In genomic region chr22:35138521-35138920, GRCh38 we compare ENCODE assay signal across 29 cellular contexts.
"Had no signal": no experiment of that assay in that cellular context is flagged by ENCODE, and none has a peak within 500 bp of the region (broad histone marks: within the 10 kb centered on the region; RNA-seq: fewer than 3 reads in every experiment).

No MANE protein-coding gene starts in this region.

- ATAC-seq: activated CD4-positive, alpha-beta T cell treated with anti-CD3 and anti-CD28 coated beads for 36 hours; activated CD8-positive, alpha-beta memory T cell treated with anti-CD3 and anti-CD28 coated beads, Interleukin-2, amount 10 ng/mL, durations not matched to agents 7 days and 5 days; activated CD8-positive, alpha-beta T cell treated with anti-CD3 and anti-CD28 coated beads, Interleukin-2, amount 10 ng/mL, durations not matched to agents 7 days and 5 days; activated naive CD4-positive, alpha-beta T cell treated with anti-CD3 and anti-CD28 coated beads, Interleukin-2, amount 50 U/mL, for 72 hours; activated T-cell treated with anti-CD3 and anti-CD28 coated beads, Interleukin-2, amount 50 U/mL, for 72 hours; effector memory CD8-positive, alpha-beta T cell; foreskin keratinocyte; gastrocnemius medialis; heart left ventricle; T-cell; T-helper 17 cell had no signal

- H3K4me1 ChIP-seq: ascending aorta, breast epithelium, esophagus muscularis mucosa, foreskin keratinocyte, gastrocnemius medialis had no signal

- H3K27me3 ChIP-seq: ascending aorta had no signal

- H3K9me3 ChIP-seq: ascending aorta, breast epithelium, esophagus muscularis mucosa, gastrocnemius medialis, heart left ventricle had no signal

- H3K36me3 ChIP-seq: ascending aorta, breast epithelium, esophagus muscularis mucosa, gastrocnemius medialis, heart left ventricle had no signal

- H3K27ac ChIP-seq: ascending aorta, breast epithelium, esophagus muscularis mucosa, foreskin keratinocyte, gastrocnemius medialis, heart left ventricle had no signal

- DNase-seq: activated CD4-positive, alpha-beta memory T cell treated with anti-CD3 and anti-CD28 coated beads for 36 hours; activated CD4-positive, alpha-beta T cell treated with anti-CD3 and anti-CD28 coated beads for 36 hours; activated CD4-positive, alpha-beta T cell treated with anti-CD3 and anti-CD28 coated beads, Interleukin-2, amount 10 ng/mL, durations not matched to agents 24 days and 14 days; activated CD4-positive, CD25-positive, alpha-beta regulatory T cell; activated CD4-positive, CD25-positive, alpha-beta regulatory T cell treated with anti-CD3 and anti-CD28 coated beads, Interleukin-2, amount 50 U/mL, for 72 hours; activated CD8-positive, alpha-beta memory T cell treated with anti-CD3 and anti-CD28 coated beads, Interleukin-2, amount 10 ng/mL, durations not matched to agents 7 days and 5 days; activated CD8-positive, alpha-beta memory T cell treated with anti-CD3 and anti-CD28 coated beads, Interleukin-2, amount 50 U/mL, for 4 hours; activated CD8-positive, alpha-beta T cell treated with anti-CD3 and anti-CD28 coated beads, Interleukin-2, amount 10 ng/mL, durations not matched to agents 7 days and 5 days; activated gamma-delta T cell; activated naive CD4-positive, alpha-beta T cell; activated naive CD4-positive, alpha-beta T cell treated with anti-CD3 and anti-CD28 coated beads, Interleukin-2, amount 10 ng/mL, durations not matched to agents 7 days and 5 days; activated naive CD8-positive, alpha-beta T cell treated with anti-CD3 and anti-CD28 coated beads, Interleukin-2, amount 10 ng/mL, durations not matched to agents 7 days and 5 days; activated T-cell treated with anti-CD3 and anti-CD28 coated beads, Interleukin-2, amount 50 U/mL, for 24 hours; activated T-cell treated with anti-CD3 and anti-CD28 coated beads, Interleukin-2, amount 50 U/mL, for 72 hours; cortex of kidney; dermis blood vessel endothelial cell; effector CD4-positive, alpha-beta T cell; effector memory CD8-positive, alpha-beta T cell; erythroblast; foreskin keratinocyte; gastrocnemius medialis; glutamatergic neuron; heart left ventricle; T-cell; T-helper 17 cell had no signal

- H3K4me3 ChIP-seq: ascending aorta, breast epithelium, esophagus muscularis mucosa, gastrocnemius medialis, heart left ventricle had no signal
